Comparison of ENCODE assay signal across 8 cellular contexts in the genomic region with DNA sequence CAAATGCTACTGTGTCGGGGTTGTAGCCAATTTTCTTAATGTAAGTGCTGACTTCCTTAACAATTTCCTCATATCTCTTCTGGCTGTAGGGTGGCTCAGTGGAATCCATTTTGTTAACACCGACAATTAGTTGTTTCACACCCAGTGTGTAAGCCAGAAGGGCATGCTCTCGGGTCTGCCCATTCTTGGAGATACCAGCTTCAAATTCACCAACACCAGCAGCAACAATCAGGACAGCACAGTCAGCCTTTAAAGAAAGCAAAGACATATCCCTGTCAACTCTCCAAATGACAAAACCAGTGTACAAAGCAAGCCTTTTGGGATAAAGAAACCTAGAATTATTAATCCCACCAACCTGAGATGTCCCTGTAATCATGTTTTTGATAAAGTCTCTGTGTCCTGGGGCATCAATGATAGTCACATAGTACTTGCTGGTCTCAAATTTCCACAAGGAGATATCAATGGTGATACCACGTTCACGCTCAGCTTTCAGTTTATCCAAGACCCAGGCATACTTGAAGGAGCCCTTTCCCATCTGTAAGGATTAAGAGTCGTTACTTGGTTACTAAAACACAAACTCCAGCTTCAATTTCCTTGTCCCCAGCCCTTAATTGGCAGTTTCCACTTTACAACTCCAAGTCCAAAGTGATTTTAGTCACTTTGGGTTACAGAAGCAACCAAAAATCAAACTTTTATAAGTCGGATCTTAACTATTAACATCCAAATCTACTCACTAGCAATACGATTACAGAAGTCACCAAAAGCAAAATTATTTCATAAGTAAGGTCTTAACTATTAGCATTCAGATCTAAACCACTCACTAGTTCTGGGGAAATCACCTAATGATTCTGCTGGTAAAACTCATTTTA. TPM values are rescaled to one million over a fixed set of nuclear protein-coding genes. Genes with fewer than 3 reads are reported as not detected.
DNase-seq lines count a peak whose midpoint lies in the region; ATAC-seq, FAIRE-seq and TF ChIP-seq lines count a peak whose summit lies in the region.
"Not testable (repeated sequence)": the region's sequence is repeated elsewhere in the genome, so short reads cannot be mapped to it uniquely, and the experiment has no call there.

No MANE protein-coding gene starts in this region.

- H3K9ac ChIP-seq in SK-N-SH, result peak overlapping the region; percentile 100
- H3K9ac ChIP-seq in H1 (replicated peaks in 1 of 4; ENCODE audit: extremely low read depth in 1 of 4, low read depth in 3 of 4, low read length in 3 of 4), result peak overlapping the region; percentile 87 to 100 (median 98)
- H3K9ac ChIP-seq in iPS-18a (ENCODE audit: low read length), result peak overlapping the region; percentile 99
- H3K9ac ChIP-seq in stomach smooth muscle (ENCODE audit: low read length in 2 of 2), result peak overlapping the region; percentile 98 to 100

- H3K27me3 ChIP-seq in SK-N-SH (ENCODE audit: insufficient read depth); H1 (replicated peaks in 1 of 4; ENCODE audit: control insufficient read depth in 3 of 4, extremely low read depth in 1 of 4, insufficient read depth in 3 of 4, low read length in 3 of 4); iPS-18a (ENCODE audit: control insufficient read depth, insufficient read depth, low read length); stomach smooth muscle (ENCODE audit: control insufficient read depth in 1 of 2, insufficient read depth in 2 of 2, low read length in 2 of 2): not testable (repeated sequence)

- H3K4me2 ChIP-seq in SK-N-SH (peak overlapping the region; percentile 96), H1 (ENCODE audit: insufficient read depth in 1 of 2, low read depth in 2 of 2, low read length in 2 of 2) (peak overlapping the region; percentile 82)

- H3K4me1 ChIP-seq in SK-N-SH (ENCODE audit: control insufficient read depth in 1 of 2, insufficient read depth in 2 of 2, low read depth in 1 of 2, low read length in 1 of 2) (peaks cover 16 to 19% of the 10 kb centered on the region in 2 experiments; a peak in 3 of 4 replicates), iPS-18a (ENCODE audit: control insufficient read depth, low read depth, low read length) (peaks cover 11% of the 10 kb centered on the region), stomach smooth muscle (ENCODE audit: control insufficient read depth, insufficient read depth, low read length) (peaks cover 44% of the 10 kb centered on the region)
- not testable (repeated sequence) for H3K4me1 ChIP-seq in H1 (replicated peaks in 1 of 4; ENCODE audit: control insufficient read depth in 3 of 4, insufficient read depth in 4 of 4, low read length in 3 of 4)

- not testable (repeated sequence) for H4K91ac ChIP-seq in H1 (replicated peaks; ENCODE audit: insufficient read length, low read length)

- not testable (repeated sequence) for H3K79me1 ChIP-seq in H1 (ENCODE audit: low read depth, low read length)

- ATAC-seq in activated naive CD8-positive, alpha-beta T cell treated with anti-CD3 and anti-CD28 coated beads, Interleukin-2, amount 10 ng/mL, durations not matched to agents 7 days and 5 days (ENCODE audit: low read depth), result not testable (repeated sequence)

- H4K20me1 ChIP-seq in SK-N-SH (ENCODE audit: insufficient read depth), result peaks cover 64% of the 10 kb centered on the region
- not testable (repeated sequence) for H4K20me1 ChIP-seq in H1 (replicated peaks in 1 of 2; ENCODE audit: control insufficient read depth in 1 of 2, insufficient read depth in 2 of 2, low read length in 2 of 2)

- not testable (repeated sequence) for TF ChIP-seq CTCF in CD14-positive monocyte (IDR thresholded peaks at IDR 0.05); SK-N-SH (IDR thresholded peaks at IDR 0.05); H1 (IDR thresholded peaks at IDR 0.05; ENCODE audit: control extremely low read depth in 1 of 3, insufficient read depth in 1 of 3, low read depth in 1 of 3, low read length in 3 of 3); nephron (IDR thresholded peaks at IDR 0.05; ENCODE audit: unreplicated experiment in 3 of 3)

- 3% methylated on average over 6 of the region's 8 CpGs for WGBS in SK-N-SH (ENCODE audit: low lambda C conversion rate)
- 6% methylated on average over 7 of the region's 8 CpGs; no CpG with 5 or more reads in 1 of the 2 experiments for WGBS in H1 (ENCODE audit: extremely low coverage in 1 of 2, insufficient coverage in 1 of 2, insufficient read length in 1 of 2, insufficient replicate concordance in 2 of 2, low coverage in 1 of 2, low lambda C conversion rate in 2 of 2, missing lambda C conversion rate in 1 of 2), 2 experiments

- H2BK15ac ChIP-seq in H1 (ENCODE audit: low read length), result not testable (repeated sequence)

- not testable (repeated sequence) for TF ChIP-seq EP300 in SK-N-SH (IDR thresholded peaks at IDR 0.05; ENCODE audit: borderline replicate concordance in 1 of 2, low read depth in 1 of 2, low read length in 1 of 2); H1 (IDR thresholded peaks at IDR 0.05; ENCODE audit: borderline replicate concordance in 1 of 2, low read depth in 2 of 2, low read length in 2 of 2)

- H2AFZ ChIP-seq in SK-N-SH (ENCODE audit: low read depth); H1 (ENCODE audit: low read length): not testable (repeated sequence)

- H3K23ac ChIP-seq in H1 (ENCODE audit: insufficient read length), result not testable (repeated sequence)

- not testable (repeated sequence) for FAIRE-seq in H1 (lab: Jason Lieb, UNC)

- not testable (repeated sequence) for TF ChIP-seq RAD21 in SK-N-SH (IDR thresholded peaks at IDR 0.05; ENCODE audit: low read length); H1 (IDR thresholded peaks at IDR 0.05 in 1 of 2, conservative IDR thresholded peaks at IDR 0.05 in 1 of 2; ENCODE audit: low read depth in 2 of 2, low read length in 2 of 2)

- H3K4me3 ChIP-seq in SK-N-SH (ENCODE audit: low read depth in 2 of 2, low read length in 1 of 2) (peak overlapping the region; percentile 95 to 99), H1 (ENCODE audit: extremely low read depth in 1 of 4, insufficient read depth in 2 of 4, low read depth in 3 of 4, low read length in 4 of 4) (peak overlapping the region; percentile 87 to 100 (median 97)), iPS-18a (ENCODE audit: low read length) (peak overlapping the region; percentile 97), stomach smooth muscle (ENCODE audit: low read length in 2 of 2) (peak overlapping the region; percentile 98 to 99)

- peak overlapping the region; percentile 25 for H3K56ac ChIP-seq in H1 (replicated peaks; ENCODE audit: insufficient read length, low read depth, low read length)

- H2BK12ac ChIP-seq in H1 (ENCODE audit: low read depth, low read length), result not testable (repeated sequence)

- not testable (repeated sequence) for H3K9me3 Mint-ChIP-seq in CD14-positive monocyte; activated naive CD8-positive, alpha-beta T cell treated with anti-CD3 and anti-CD28 coated beads, Interleukin-2, amount 10 ng/mL, durations not matched to agents 7 days and 5 days; nephron

- H2BK20ac ChIP-seq in H1 (ENCODE audit: low read length), result not testable (repeated sequence)

- H3K79me2 ChIP-seq in SK-N-SH (ENCODE audit: insufficient read depth), result peaks cover 47% of the 10 kb centered on the region
- H3K79me2 ChIP-seq in H1 (ENCODE audit: control insufficient read depth in 1 of 2, insufficient read depth in 2 of 2, low read length in 2 of 2), result peaks cover 0 to 41% of the 10 kb centered on the region in 2 experiments; a peak in 3 of 4 replicates

- intact Hi-C loops in CD14-positive monocyte (cut with micrococcal nuclease), result loop anchor here (5.0 to 10.0 kb wide), 2 partner anchors 54 to 93 kb away; partner anchors contain the start of gene MTO1 (in 1 of the 2)

- H3K27ac ChIP-seq in SK-N-SH (ENCODE audit: low read depth in 2 of 2, low read length in 1 of 2) (peak overlapping the region; percentile 97 to 98), H1 (ENCODE audit: low read depth, low read length) (peak overlapping the region; percentile 98), iPS-18a (ENCODE audit: low read length) (peak overlapping the region; percentile 97), stomach smooth muscle (ENCODE audit: low read length) (peak overlapping the region; percentile 99)

- not testable (repeated sequence) for DNase-seq in CD14-positive monocyte (ENCODE audit: low spot score); SK-N-SH; activated naive CD8-positive, alpha-beta T cell treated with anti-CD3 and anti-CD28 coated beads, Interleukin-2, amount 10 ng/mL, durations not matched to agents 7 days and 5 days; H1 (ENCODE audit: low read depth in 1 of 2, low spot score in 2 of 2)
- DNase-seq in HT-29 (ENCODE audit: low spot score), result peak; percentile 44

- not testable (repeated sequence) for H3K9me3 ChIP-seq in SK-N-SH; H1 (ENCODE audit: insufficient read depth in 2 of 2, low read depth in 1 of 2, low read length in 1 of 2); iPS-18a (ENCODE audit: control insufficient read depth, low read depth, low read length); stomach smooth muscle (ENCODE audit: control insufficient read depth in 2 of 2, low read length in 2 of 2)

- H3K36me3 ChIP-seq in SK-N-SH (replicated peaks in 1 of 2; ENCODE audit: control insufficient read depth in 1 of 2, insufficient read depth in 2 of 2, low read length in 1 of 2), result peaks cover 47 to 55% of the 10 kb centered on the region in 2 experiments
- peaks cover 38 to 55% (median 50%) of the 10 kb centered on the region in 4 experiments for H3K36me3 ChIP-seq in H1 (ENCODE audit: control insufficient read depth in 2 of 4, insufficient read depth in 4 of 4, low read length in 3 of 4)
- peaks cover 51% of the 10 kb centered on the region for H3K36me3 ChIP-seq in iPS-18a (ENCODE audit: control insufficient read depth, low read depth, low read length)
- peaks cover 30 to 47% of the 10 kb centered on the region in 2 donors for H3K36me3 ChIP-seq in stomach smooth muscle (ENCODE audit: control insufficient read depth in 2 of 2, insufficient read depth in 2 of 2, low read length in 2 of 2)

- H3K4ac ChIP-seq in H1 (replicated peaks; ENCODE audit: insufficient read length, low read depth, low read length), result not testable (repeated sequence)

- not testable (repeated sequence) for H2AK5ac ChIP-seq in H1 (ENCODE audit: low read depth, low read length)

- POLR2A ChIA-PET in SK-N-SH (lab: Yijun Ruan, JAX), result interaction anchor here (1.0 to 2.7 kb wide), 3 partner anchors 85 to 133 kb away, joined by 4 to 9 read pairs (median 8); no protein-coding TSS in a partner anchor
- POLR2A ChIA-PET in activated naive CD8-positive, alpha-beta T cell treated with anti-CD3 and anti-CD28 coated beads, Interleukin-2, amount 10 ng/mL, durations not matched to agents 7 days and 5 days (lab: Charles Lee), result interaction anchor here (0.8 to 7.9 kb wide), 11 partner anchors 56 to 135 kb away, joined by 3 to 145 read pairs (median 5); partner anchors contain the start of genes CGAS, MTO1 and SLC17A5
- POLR2A ChIA-PET in H1 (lab: Charles Lee; ENCODE audit: partially characterized antibody), result interaction anchor here (0.6 to 27.5 kb wide), 33 partner anchors 8 to 220 kb away, joined by 3 to 1482 read pairs (median 7); partner anchors contain the start of genes CGAS, DDX43, MTO1 and SLC17A5

- H3K4me1 Mint-ChIP-seq in CD14-positive monocyte (peaks cover 60% of the 10 kb centered on the region), nephron (peaks cover 37% of the 10 kb centered on the region)
- peaks cover 53% of the 10 kb centered on the region for H3K4me1 Mint-ChIP-seq in activated naive CD8-positive, alpha-beta T cell treated with anti-CD3 and anti-CD28 coated beads, Interleukin-2, amount 10 ng/mL, durations not matched to agents 7 days and 5 days

- H3K27ac Mint-ChIP-seq in CD14-positive monocyte (peak overlapping the region; percentile 96 to 100 (median 99)), nephron (peak overlapping the region; percentile 97 to 99 (median 99))
- peak overlapping the region; percentile 95 for H3K27ac Mint-ChIP-seq in activated naive CD8-positive, alpha-beta T cell treated with anti-CD3 and anti-CD28 coated beads, Interleukin-2, amount 10 ng/mL, durations not matched to agents 7 days and 5 days

- not testable (repeated sequence) for H3K18ac ChIP-seq in H1 (ENCODE audit: extremely low read depth, low read length)

- CTCF ChIA-PET in SK-N-SH (lab: Yijun Ruan, JAX) (interaction anchor here (2.3 kb wide), 1 partner anchor 133 kb away, joined by 6 read pairs; no protein-coding TSS in a partner anchor), H1 (lab: Charles Lee; ENCODE audit: partially characterized antibody) (interaction anchor here (0.6 to 1.2 kb wide), 2 partner anchors 58 to 92 kb away, joined by 3 to 8 read pairs; no protein-coding TSS in a partner anchor)

- not testable (repeated sequence) for H2BK120ac ChIP-seq in H1 (replicated peaks; ENCODE audit: low read depth, low read length)

- not testable (repeated sequence) for H3K9me2 ChIP-seq in SK-N-SH

- peak in 1 of 2 experiments; percentile 85; a peak in 2 of 3 replicates for TF ChIP-seq POLR2A in H1 (IDR thresholded peaks at IDR 0.05; ENCODE audit: control extremely low read depth in 1 of 2, low read depth in 2 of 2, low read length in 2 of 2)

- H3F3A ChIP-seq in SK-N-SH (replicated peaks; ENCODE audit: insufficient read depth), result peaks cover 64% of the 10 kb centered on the region

- peak overlapping the region; percentile 55; the same call in 1 of the 2 replicates for H2BK5ac ChIP-seq in H1 (ENCODE audit: low read depth, low read length)

- H3K4me3 Mint-ChIP-seq in CD14-positive monocyte (peak overlapping the region; percentile 95 to 96), nephron (peak overlapping the region; percentile 93 to 99 (median 93))
- H3K4me3 Mint-ChIP-seq in activated naive CD8-positive, alpha-beta T cell treated with anti-CD3 and anti-CD28 coated beads, Interleukin-2, amount 10 ng/mL, durations not matched to agents 7 days and 5 days, result peak overlapping the region; percentile 94

- not testable (repeated sequence) for H3K23me2 ChIP-seq in H1 (ENCODE audit: low read depth, low read length)

- H3K27me3 Mint-ChIP-seq in CD14-positive monocyte (ENCODE audit: low read depth in 3 of 3); activated naive CD8-positive, alpha-beta T cell treated with anti-CD3 and anti-CD28 coated beads, Interleukin-2, amount 10 ng/mL, durations not matched to agents 7 days and 5 days; nephron (ENCODE audit: low read depth): not testable (repeated sequence)

- peaks cover 49 to 59% of the 10 kb centered on the region in 2 donors for H3K36me3 Mint-ChIP-seq in CD14-positive monocyte
- H3K36me3 Mint-ChIP-seq in activated naive CD8-positive, alpha-beta T cell treated with anti-CD3 and anti-CD28 coated beads, Interleukin-2, amount 10 ng/mL, durations not matched to agents 7 days and 5 days, result peaks cover 49% of the 10 kb centered on the region
- H3K36me3 Mint-ChIP-seq in nephron (ENCODE audit: low read depth), result peaks cover 63% of the 10 kb centered on the region

- H3K14ac ChIP-seq in H1 (ENCODE audit: insufficient read length), result not testable (repeated sequence)

- H4K5ac ChIP-seq in H1 (ENCODE audit: insufficient read length, low read depth, low read length), result peak overlapping the region; percentile 19

- H4K8ac ChIP-seq in H1 (ENCODE audit: extremely low read depth, insufficient read depth, low read length), result not testable (repeated sequence)

RNA-seq across cellular contexts. Expression of gene EEF1A1, which starts 1.6 kb away (rescaled TPM):
- polyA plus RNA-seq in CD14-positive monocyte, result 1,000 to 10,000 TPM; 5,292 to 5,586 TPM
- 7,514 and 7,960 TPM in 2 replicates for total RNA-seq in HT-29 (2014; rRNA removed; shearing (Covaris generic))
- polyA plus RNA-seq in SK-N-SH (2012; rRNA removed), result 10,787 and 14,148 TPM in 2 replicates
- polyA plus RNA-seq in SK-N-SH (2012; cell fraction: cytosol; rRNA removed), result 13,584 and 14,065 TPM in 2 replicates
- 2,616 and 4,114 TPM in 2 replicates for polyA plus RNA-seq in SK-N-SH (2012; cell fraction: nucleus; rRNA removed)
- total RNA-seq in activated naive CD8-positive, alpha-beta T cell treated with anti-CD3 and anti-CD28 coated beads, Interleukin-2, amount 10 ng/mL, durations not matched to agents 7 days and 5 days, result 1,000 to 10,000 TPM; 8,804 to 9,235 TPM
- 13,468 and 13,823 TPM in 2 replicates for total RNA-seq in H1 (2021; fragmentation: NEBNext Ultra II Directional; extraction: Animal tissue kit (Norgen Biotek cat#: 25700))
- 10,552 and 13,927 TPM in 2 replicates for polyA plus RNA-seq in H1 (2011; rRNA removed)
- 16,498 TPM for polyA plus RNA-seq in H1 (2011; cell fraction: cytosol; rRNA removed)
- 10,268 TPM for polyA plus RNA-seq in H1 (2011; cell fraction: nucleus; rRNA removed)
- 14,752 to 19,552 TPM (median 16,169 TPM) in 4 replicates for polyA plus RNA-seq in H1 (2012, experiment 1 of 2)
- 2,073 TPM for polyA plus RNA-seq in H1 (2012, experiment 2 of 2)
- polyA plus RNA-seq in H1 (2013, experiment 1 of 2), result 13,042 TPM
- 13,003 TPM for polyA plus RNA-seq in H1 (2013, experiment 2 of 2)
- 13,556 and 16,300 TPM in 2 replicates for polyA minus RNA-seq in H1 (2011; rRNA and poly(A)+ RNA removed)
- 5,618 TPM for polyA minus RNA-seq in H1 (2011; cell fraction: cytosol; rRNA and poly(A)+ RNA removed)
- polyA minus RNA-seq in H1 (2011; cell fraction: nucleus; rRNA and poly(A)+ RNA removed), result 6,584 TPM

RNA-seq across cellular contexts. Expression of gene MTO1, which starts 57.7 kb away (rescaled TPM):
- polyA plus RNA-seq in CD14-positive monocyte (10 to 100 TPM in 1 of 2 donors, 1 to 10 TPM in 1; 8.0 to 14.4 TPM), SK-N-SH (2012; rRNA removed) (9.9 and 11.4 TPM in 2 replicates), H1 (2011; rRNA removed) (17.4 and 20.9 TPM in 2 replicates)
- total RNA-seq in HT-29 (2014; rRNA removed; shearing (Covaris generic)), result 17.0 and 18.7 TPM in 2 replicates
- 9.9 and 12.7 TPM in 2 replicates for polyA plus RNA-seq in SK-N-SH (2012; cell fraction: cytosol; rRNA removed)
- 15.5 and 18.7 TPM in 2 replicates for polyA plus RNA-seq in SK-N-SH (2012; cell fraction: nucleus; rRNA removed)
- 10 to 100 TPM; 65.4 to 70.4 TPM for total RNA-seq in activated naive CD8-positive, alpha-beta T cell treated with anti-CD3 and anti-CD28 coated beads, Interleukin-2, amount 10 ng/mL, durations not matched to agents 7 days and 5 days
- total RNA-seq in H1 (2021; fragmentation: NEBNext Ultra II Directional; extraction: Animal tissue kit (Norgen Biotek cat#: 25700)), result 29.3 and 31.6 TPM in 2 replicates
- polyA plus RNA-seq in H1 (2011; cell fraction: cytosol; rRNA removed), result 40.6 TPM
- 29.8 TPM for polyA plus RNA-seq in H1 (2011; cell fraction: nucleus; rRNA removed)
- polyA plus RNA-seq in H1 (2012, experiment 1 of 2), result 19.3 to 26.1 TPM (median 22.1 TPM) in 4 replicates
- polyA plus RNA-seq in H1 (2012, experiment 2 of 2), result 1.7 TPM
- 17.3 TPM for polyA plus RNA-seq in H1 (2013, experiment 1 of 2)
- polyA plus RNA-seq in H1 (2013, experiment 2 of 2), result 15.8 TPM
- 40.7 and 41.1 TPM in 2 replicates for polyA minus RNA-seq in H1 (2011; rRNA and poly(A)+ RNA removed)
- polyA minus RNA-seq in H1 (2011; cell fraction: cytosol; rRNA and poly(A)+ RNA removed), result 19.4 TPM
- 40.2 TPM for polyA minus RNA-seq in H1 (2011; cell fraction: nucleus; rRNA and poly(A)+ RNA removed)
